Comparison of ENCODE assay signal across 22 cellular contexts in genomic region chr6:4139272-4139671, GRCh38. TPM values are rescaled to one million over a fixed set of nuclear protein-coding genes. Genes with fewer than 3 reads are reported as not detected.
DNase-seq lines count a peak whose midpoint lies in the region; ATAC-seq, FAIRE-seq and TF ChIP-seq lines count a peak whose summit lies in the region.
"Had no signal": no experiment of that assay in that cellular context is flagged by ENCODE, and none has a peak within 500 bp of the region (broad histone marks: within the 10 kb centered on the region; RNA-seq: fewer than 3 reads in every experiment).

No MANE protein-coding gene starts in this region.

- ATAC-seq in activated CD8-positive, alpha-beta T cell treated with anti-CD3 and anti-CD28 coated beads for 36 hours: no peak
- no peak for ATAC-seq in activated CD8-positive, alpha-beta T cell treated with anti-CD3 and anti-CD28 coated beads, Interleukin-2, amount 10 ng/mL, durations not matched to agents 7 days and 5 days
- no peak for ATAC-seq in K562
- ATAC-seq in mucosa of descending colon: no peak
- ATAC-seq: Right ventricle myocardium inferior had no signal

- no peak for TF ChIP-seq CTCF in activated CD8-positive, alpha-beta T cell treated with anti-CD3 and anti-CD28 coated beads for 36 hours (IDR thresholded peaks at IDR 0.05)
- TF ChIP-seq CTCF in K562 (IDR thresholded peaks at IDR 0.05 in 2 of 3, conservative IDR thresholded peaks at IDR 0.05 in 1 of 3; ENCODE audit: insufficient read depth in 2 of 3, low read depth in 1 of 3, low read length in 3 of 3) (no peak), osteoblast (IDR thresholded peaks at IDR 0.05; ENCODE audit: extremely low read depth, low read depth, low read length) (no peak), mucosa of descending colon (IDR thresholded peaks at IDR 0.05) (no peak)

- H3K9me1 ChIP-seq in K562 (ENCODE audit: control insufficient read depth, insufficient read depth, low read length): no peaks in the 10 kb centered on the region

- H3K79me2 ChIP-seq in K562 (ENCODE audit: control insufficient read depth, insufficient read depth, low read length) (peaks cover 10% of the 10 kb centered on the region), osteoblast (ENCODE audit: insufficient read depth, low read length) (peaks cover 11% of the 10 kb centered on the region)

- H3K9me3 ChIP-seq in K562 (replicated peaks; ENCODE audit: control insufficient read depth, insufficient read depth, low read depth, low read length): no peaks in the 10 kb centered on the region
- H3K9me3 ChIP-seq in osteoblast (ENCODE audit: low read depth, low read length): no peaks in the 10 kb centered on the region
- no peaks in the 10 kb centered on the region for H3K9me3 ChIP-seq in mucosa of descending colon

- TF ChIP-seq POLR2A in K562 (conservative IDR thresholded peaks at IDR 0.05): no peak

- H2AFZ ChIP-seq in K562 (ENCODE audit: low read depth, low read length): 0 out of 2 replicates have a peak overlapping the region, but pooled peaks have one; percentile 13
- peak overlapping the region; percentile 49 for H2AFZ ChIP-seq in osteoblast (ENCODE audit: low read length)

- TF ChIP-seq EP300 in K562 (IDR thresholded peaks at IDR 0.05; ENCODE audit: low read length): no peak

- H4K20me1 ChIP-seq in K562 (replicated peaks; ENCODE audit: control insufficient read depth, insufficient read depth, low read length) (no peaks in the 10 kb centered on the region), osteoblast (ENCODE audit: insufficient read depth, low read length) (peaks cover under 1% of the 10 kb centered on the region)

- no peak overlapping the region for H3K4me2 ChIP-seq in K562 (ENCODE audit: insufficient read depth, low read length)
- H3K4me2 ChIP-seq in osteoblast (ENCODE audit: insufficient read depth, low read length): no peak overlapping the region

- TF ChIP-seq RAD21 in K562 (CRISPR knock-in tag; conservative IDR thresholded peaks at IDR 0.05 in 1 of 2, IDR thresholded peaks at IDR 0.05 in 1 of 2): no peak

- no peaks in the 10 kb centered on the region for H3K27me3 Mint-ChIP-seq in activated CD8-positive, alpha-beta T cell treated with anti-CD3 and anti-CD28 coated beads for 36 hours
- peaks cover 5% of the 10 kb centered on the region for H3K27me3 Mint-ChIP-seq in activated CD8-positive, alpha-beta T cell treated with anti-CD3 and anti-CD28 coated beads, Interleukin-2, amount 10 ng/mL, durations not matched to agents 7 days and 5 days (ENCODE audit: low read depth)
- no peaks in the 10 kb centered on the region for H3K27me3 Mint-ChIP-seq in activated CD4-positive, alpha-beta memory T cell treated with anti-CD3 and anti-CD28 coated beads, Interleukin-2, amount 10 ng/mL, durations not matched to agents 7 days and 5 days

- H3K4me3 ChIP-seq in K562: no peak overlapping the region
- no peak overlapping the region for H3K4me3 ChIP-seq in osteoblast (ENCODE audit: insufficient read depth, low read length)
- H3K4me3 ChIP-seq in mucosa of descending colon: no peak overlapping the region

- CTCF ChIA-PET in activated CD8-positive, alpha-beta T cell treated with anti-CD3 and anti-CD28 coated beads for 36 hours (lab: Charles Lee): interaction anchor here (0.7 to 5.7 kb wide), 5 partner anchors 16 to 290 kb away, joined by 3 to 46 read pairs (median 3); a partner anchor contains a TSS
- CTCF ChIA-PET in activated CD8-positive, alpha-beta T cell treated with anti-CD3 and anti-CD28 coated beads, Interleukin-2, amount 10 ng/mL, durations not matched to agents 7 days and 5 days (lab: Charles Lee): interaction anchor here (0.9 to 5.1 kb wide), 4 partner anchors 16 to 865 kb away, joined by 3 to 38 read pairs (median 4); partner anchors contain the start of gene RPP40
- CTCF ChIA-PET in K562 (lab: Yijun Ruan, JAX; ENCODE audit: low intra/inter-chr PET ratio): no interaction called here
- CTCF ChIA-PET in activated CD4-positive, alpha-beta memory T cell treated with anti-CD3 and anti-CD28 coated beads, Interleukin-2, amount 10 ng/mL, durations not matched to agents 7 days and 5 days (lab: Charles Lee): interaction anchor here (1.1 to 1.8 kb wide), 3 partner anchors 13 to 118 kb away, joined by 3 to 6 read pairs (median 4); a partner anchor contains a TSS

- H3K4me3 Mint-ChIP-seq in activated CD8-positive, alpha-beta T cell treated with anti-CD3 and anti-CD28 coated beads for 36 hours: no peak overlapping the region
- no peak overlapping the region for H3K4me3 Mint-ChIP-seq in activated CD8-positive, alpha-beta T cell treated with anti-CD3 and anti-CD28 coated beads, Interleukin-2, amount 10 ng/mL, durations not matched to agents 7 days and 5 days
- no peak overlapping the region for H3K4me3 Mint-ChIP-seq in activated CD4-positive, alpha-beta memory T cell treated with anti-CD3 and anti-CD28 coated beads, Interleukin-2, amount 10 ng/mL, durations not matched to agents 7 days and 5 days
- H3K4me3 Mint-ChIP-seq: CD14-positive monocyte, HFFc6 had no signal

- no peak for FAIRE-seq in K562 (lab: Jason Lieb, UNC)
- FAIRE-seq: G401.6, H54, RCC 7860 had no signal

- no peak overlapping the region for H3K27ac ChIP-seq in K562 (ENCODE audit: extremely low read depth, low read depth, low read length)
- no peak overlapping the region for H3K27ac ChIP-seq in osteoblast (ENCODE audit: low read depth, low read length)
- H3K27ac ChIP-seq: 22Rv1 had no signal

- no peaks in the 10 kb centered on the region for H3K36me3 Mint-ChIP-seq in activated CD8-positive, alpha-beta T cell treated with anti-CD3 and anti-CD28 coated beads for 36 hours (ENCODE audit: low read depth)
- no peaks in the 10 kb centered on the region for H3K36me3 Mint-ChIP-seq in activated CD8-positive, alpha-beta T cell treated with anti-CD3 and anti-CD28 coated beads, Interleukin-2, amount 10 ng/mL, durations not matched to agents 7 days and 5 days (ENCODE audit: low read depth)
- no peaks in the 10 kb centered on the region for H3K36me3 Mint-ChIP-seq in activated CD4-positive, alpha-beta memory T cell treated with anti-CD3 and anti-CD28 coated beads, Interleukin-2, amount 10 ng/mL, durations not matched to agents 7 days and 5 days (ENCODE audit: low read depth)
- H3K36me3 Mint-ChIP-seq: CD14-positive monocyte had no signal

- no peak overlapping the region for H3K27ac Mint-ChIP-seq in activated CD8-positive, alpha-beta T cell treated with anti-CD3 and anti-CD28 coated beads for 36 hours
- no peak overlapping the region for H3K27ac Mint-ChIP-seq in activated CD8-positive, alpha-beta T cell treated with anti-CD3 and anti-CD28 coated beads, Interleukin-2, amount 10 ng/mL, durations not matched to agents 7 days and 5 days
- no peak overlapping the region for H3K27ac Mint-ChIP-seq in activated CD4-positive, alpha-beta memory T cell treated with anti-CD3 and anti-CD28 coated beads, Interleukin-2, amount 10 ng/mL, durations not matched to agents 7 days and 5 days
- H3K27ac Mint-ChIP-seq: CD14-positive monocyte, HFFc6 had no signal

- peak; percentile 10 for DNase-seq in activated CD8-positive, alpha-beta T cell treated with anti-CD3 and anti-CD28 coated beads for 36 hours
- DNase-seq in activated CD8-positive, alpha-beta T cell treated with anti-CD3 and anti-CD28 coated beads, Interleukin-2, amount 10 ng/mL, durations not matched to agents 7 days and 5 days: no peak
- DNase-seq in NCI-H2227 treated with DMSO at 0.1 percent for 48 hours (lab: John Stamatoyannopoulos, UW): peak; percentile 61
- no peak for DNase-seq in K562 (ENCODE audit: extremely low read depth in 1 of 4, low spot score in 3 of 4)
- DNase-seq in osteoblast (ENCODE audit: insufficient read length, low spot score, missing footprints): no peak
- DNase-seq in activated CD4-positive, alpha-beta memory T cell treated with anti-CD3 and anti-CD28 coated beads, Interleukin-2, amount 10 ng/mL, durations not matched to agents 7 days and 5 days: no peak
- no peak for DNase-seq in GM19238 (ENCODE audit: insufficient read length, low spot score)
- no peak for DNase-seq in mucosa of descending colon
- DNase-seq: DMS 273 treated with DMSO at 0.1 percent for 48 hours; DND-41; HFFc6; KG1; NCI-H1436; NCI-H2029; NCI-H446 treated with DMSO at 0.1 percent for 48 hours; NK-92 treated with Interleukin-12 subunit alpha and Interleukin-12 subunit beta, amount 100 ng/mL, for 24 hours had no signal

- no peaks in the 10 kb centered on the region for H3K27me3 ChIP-seq in K562 (ENCODE audit: control insufficient read depth in 2 of 2, insufficient read depth in 2 of 2, low read length in 2 of 2)
- no peaks in the 10 kb centered on the region for H3K27me3 ChIP-seq in osteoblast (ENCODE audit: insufficient read depth, low read length)

- POLR2A ChIA-PET in activated CD8-positive, alpha-beta T cell treated with anti-CD3 and anti-CD28 coated beads for 36 hours (lab: Charles Lee): interaction anchor here (1.1 kb wide), 1 partner anchor 10 kb away, joined by 3 read pairs; no protein-coding TSS in a partner anchor
- POLR2A ChIA-PET in activated CD8-positive, alpha-beta T cell treated with anti-CD3 and anti-CD28 coated beads, Interleukin-2, amount 10 ng/mL, durations not matched to agents 7 days and 5 days (lab: Charles Lee): no interaction called here
- POLR2A ChIA-PET in K562 (lab: Yijun Ruan, JAX): interaction anchor here (0.6 to 1.5 kb wide), 3 partner anchors 9 to 38 kb away, joined by 3 to 6 read pairs (median 4); no protein-coding TSS in a partner anchor
- POLR2A ChIA-PET in activated CD4-positive, alpha-beta memory T cell treated with anti-CD3 and anti-CD28 coated beads, Interleukin-2, amount 10 ng/mL, durations not matched to agents 7 days and 5 days (lab: Charles Lee): interaction anchor here (0.8 to 5.8 kb wide), 2 partner anchors 119 to 381 kb away, joined by 3 to 49 read pairs; a partner anchor contains a TSS

- peaks cover 4 to 9% of the 10 kb centered on the region in 2 experiments; a peak in 3 of 5 replicates for H3K4me1 ChIP-seq in K562 (replicated peaks in 1 of 2; ENCODE audit: control insufficient read depth in 2 of 2, insufficient read depth in 2 of 2, low read length in 2 of 2)
- H3K4me1 ChIP-seq in osteoblast (ENCODE audit: insufficient read depth, low read length): peaks cover 7% of the 10 kb centered on the region
- H3K4me1 ChIP-seq in mucosa of descending colon (ENCODE audit: low read depth): peaks cover 12% of the 10 kb centered on the region

- peaks cover 29% of the 10 kb centered on the region for H3K4me1 Mint-ChIP-seq in activated CD8-positive, alpha-beta T cell treated with anti-CD3 and anti-CD28 coated beads for 36 hours (ENCODE audit: low read depth)
- H3K4me1 Mint-ChIP-seq in activated CD8-positive, alpha-beta T cell treated with anti-CD3 and anti-CD28 coated beads, Interleukin-2, amount 10 ng/mL, durations not matched to agents 7 days and 5 days (ENCODE audit: low read depth): peaks cover 15% of the 10 kb centered on the region
- H3K4me1 Mint-ChIP-seq in activated CD4-positive, alpha-beta memory T cell treated with anti-CD3 and anti-CD28 coated beads, Interleukin-2, amount 10 ng/mL, durations not matched to agents 7 days and 5 days: peaks cover 19% of the 10 kb centered on the region

- H3K36me3 ChIP-seq in K562 (ENCODE audit: control insufficient read depth, insufficient read depth, low read length) (no peaks in the 10 kb centered on the region), osteoblast (ENCODE audit: insufficient read depth, low read length) (no peaks in the 10 kb centered on the region), mucosa of descending colon (ENCODE audit: low read depth) (no peaks in the 10 kb centered on the region)

- no peaks in the 10 kb centered on the region for H3K9me3 Mint-ChIP-seq in activated CD8-positive, alpha-beta T cell treated with anti-CD3 and anti-CD28 coated beads for 36 hours
- no peaks in the 10 kb centered on the region for H3K9me3 Mint-ChIP-seq in activated CD8-positive, alpha-beta T cell treated with anti-CD3 and anti-CD28 coated beads, Interleukin-2, amount 10 ng/mL, durations not matched to agents 7 days and 5 days (ENCODE audit: insufficient read depth)
- H3K9me3 Mint-ChIP-seq in activated CD4-positive, alpha-beta memory T cell treated with anti-CD3 and anti-CD28 coated beads, Interleukin-2, amount 10 ng/mL, durations not matched to agents 7 days and 5 days: no peaks in the 10 kb centered on the region
- H3K9me3 Mint-ChIP-seq: HFFc6 had no signal

- no peak overlapping the region for H3K9ac ChIP-seq in K562 (ENCODE audit: insufficient read depth in 1 of 2, low read depth in 2 of 2, low read length in 2 of 2)

- 73% methylated on average over 3 of the region's 3 CpGs for WGBS in K562 (ENCODE audit: insufficient coverage, low coverage, missing lambda C conversion rate)

- intact Hi-C loops in activated CD8-positive, alpha-beta T cell treated with anti-CD3 and anti-CD28 coated beads for 36 hours (cut with micrococcal nuclease): loop anchor here (5.0 kb wide), 2 partner anchors 77 to 122 kb away; no protein-coding TSS in a partner anchor
- intact Hi-C loops in K562 (cut with micrococcal nuclease) (loop anchor here (5.0 kb wide), 1 partner anchor 82 kb away; no protein-coding TSS in a partner anchor), mucosa of descending colon (cut with DNase I, micrococcal nuclease) (no loop called here)

- in situ Hi-C loops in K562 (cut with MboI): no loop called here

- no TSS peak for BruUV-seq in K562 (replicated peaks; lab: Mats Ljungman, UMichigan)

RNA-seq across cellular contexts. Expression of gene ECI2, which starts 3.9 kb away (rescaled TPM):
- 10 to 100 TPM; 58.8 to 59.9 TPM for total RNA-seq in activated CD8-positive, alpha-beta T cell treated with anti-CD3 and anti-CD28 coated beads for 36 hours
- 10 to 100 TPM; 41.1 to 42.0 TPM for total RNA-seq in activated CD8-positive, alpha-beta T cell treated with anti-CD3 and anti-CD28 coated beads, Interleukin-2, amount 10 ng/mL, durations not matched to agents 7 days and 5 days
- total RNA-seq in K562 (2011; cell fraction: chromatin; rRNA removed; ENCODE audit: low replicate concordance): 61.5 and 71.7 TPM in 2 replicates
- total RNA-seq in K562 (2011; cell fraction: nucleolus; rRNA removed): 29.9 and 41.3 TPM in 2 replicates
- 42.9 and 50.0 TPM in 2 replicates for total RNA-seq in K562 (2011; cell fraction: nucleoplasm; rRNA removed)
- total RNA-seq in K562 (2014; rRNA removed) (142 and 150 TPM in 2 replicates), K562 (2014; rRNA removed; fragmentation: Illumina TruSeq; extraction: Trizol) (157 and 171 TPM in 2 replicates), K562 (2015; rRNA removed; fragmentation: Illumina TruSeq; extraction: Trizol) (141 and 142 TPM in 2 replicates), K562 (2021) (101 and 104 TPM in 2 replicates), osteoblast (76.0 and 89.0 TPM in 2 replicates), mucosa of descending colon (10 to 100 TPM; 56.3 to 92.3 (median 61.9) TPM)
- polyA plus RNA-seq in K562 (2011; rRNA removed) (62.1 and 80.7 TPM in 2 replicates), K562 (2014; fragmentation: Illumina TruSeq; extraction: Trizol) (179 and 228 TPM in 2 replicates), K562 (2014; fragmentation: Nextera tagmentation; extraction: Ambion mirVana) (100 to 1,000 TPM; 332 to 377 TPM), K562 (2014; rRNA removed) (88.9 and 114 TPM in 2 replicates)
- 51.6 and 74.1 TPM in 2 replicates for polyA plus RNA-seq in K562 (2011; cell fraction: cytosol; rRNA removed)
- 59.0 and 69.0 TPM in 2 replicates for polyA plus RNA-seq in K562 (2011; cell fraction: nucleus; rRNA removed)
- 92.5 and 178 TPM in 2 replicates for polyA plus RNA-seq in K562 (2012)
- 134 and 145 TPM in 2 replicates for polyA minus RNA-seq in K562 (2011; rRNA and poly(A)+ RNA removed)
- polyA minus RNA-seq in K562 (2011; cell fraction: cytosol; rRNA and poly(A)+ RNA removed): 41.0 and 57.7 TPM in 2 replicates
- polyA minus RNA-seq in K562 (2011; cell fraction: nucleus; rRNA and poly(A)+ RNA removed): 22.3 and 36.7 TPM in 2 replicates
- 10 to 100 TPM; 35.5 to 37.2 TPM for total RNA-seq in activated CD4-positive, alpha-beta memory T cell treated with anti-CD3 and anti-CD28 coated beads, Interleukin-2, amount 10 ng/mL, durations not matched to agents 7 days and 5 days

Comparison
In these comparisons a context has a peak if more than half of its experiments do, and no peak if none do; other contexts are left out.
1. DNase-seq: peak in activated CD8-positive, alpha-beta T cell treated with anti-CD3 and anti-CD28 coated beads for 36 hours (single experiment) and NCI-H2227 treated with DMSO at 0.1 percent for 48 hours (single experiment); none in activated CD8-positive, alpha-beta T cell treated with anti-CD3 and anti-CD28 coated beads, Interleukin-2, amount 10 ng/mL, durations not matched to agents 7 days and 5 days (single experiment), K562 (0 of 4), osteoblast (single experiment), activated CD4-positive, alpha-beta memory T cell treated with anti-CD3 and anti-CD28 coated beads, Interleukin-2, amount 10 ng/mL, durations not matched to agents 7 days and 5 days (single experiment), GM19238 (single experiment) and mucosa of descending colon (0 of 3).
2. intact Hi-C loops: an anchor here in activated CD8-positive, alpha-beta T cell treated with anti-CD3 and anti-CD28 coated beads for 36 hours (5.0 kb wide) and K562 (5.0 kb wide); none called in mucosa of descending colon.